22 cellular contexts compared by ENCODE assay signal in the genomic region with DNA sequence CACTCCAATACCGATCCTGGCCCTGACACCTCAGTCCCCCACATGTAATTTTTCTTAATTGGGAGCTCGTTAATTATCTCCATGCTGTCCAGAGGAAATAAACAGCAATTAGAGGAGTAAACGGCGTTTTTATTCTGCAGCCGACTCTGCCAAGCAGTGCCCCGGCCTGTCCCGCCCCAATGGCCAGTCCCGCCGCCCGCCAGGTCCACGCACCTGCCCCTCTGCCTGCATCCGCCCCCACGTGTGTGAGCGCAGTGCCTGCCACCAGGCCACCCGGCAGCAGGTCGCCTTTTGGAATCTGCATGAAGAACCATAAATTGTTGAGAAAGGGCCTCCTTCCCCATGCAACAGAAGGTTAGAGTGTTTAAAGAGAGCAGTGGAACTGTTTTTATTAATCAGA.
DNase-seq lines count a peak whose midpoint lies in the region; ATAC-seq and TF ChIP-seq lines count a peak whose summit lies in the region.
"Had no signal": no experiment of that assay in that cellular context is flagged by ENCODE, and none has a peak within 500 bp of the region (broad histone marks: within the 10 kb centered on the region; RNA-seq: fewer than 3 reads in every experiment).

No MANE protein-coding gene starts in this region.

- H3K27me3 Mint-ChIP-seq in progenitor cell of endocrine pancreas, result no peaks in the 10 kb centered on the region

- CTCF ChIA-PET in SK-N-SH (lab: Yijun Ruan, JAX), result interaction anchor here (1.0 kb wide), 1 partner anchor 55 kb away, joined by 3 read pairs; no protein-coding TSS in a partner anchor

- peaks cover 3% of the 10 kb centered on the region for H3K27me3 ChIP-seq in SK-N-SH (ENCODE audit: insufficient read depth)
- H3K27me3 ChIP-seq: BLaER1 treated with 17β-estradiol and CSF1 and Interleukin-3, amounts not matched to agents 10 nM and 100 nM had no signal

- no peaks in the 10 kb centered on the region for H3K4me1 Mint-ChIP-seq in progenitor cell of endocrine pancreas (ENCODE audit: low read depth)

- H3K4me1 ChIP-seq in SK-N-SH (ENCODE audit: control insufficient read depth in 1 of 2, insufficient read depth in 2 of 2, low read depth in 1 of 2, low read length in 1 of 2), result peaks cover 0 to 8% of the 10 kb centered on the region in 2 experiments; a peak in 2 of 4 replicates
- H3K4me1 ChIP-seq: SJSA1 had no signal

- H3K9ac ChIP-seq in SK-N-SH (no peak overlapping the region), SK-N-MC (ENCODE audit: insufficient read length) (no peak overlapping the region)
- H3K9ac ChIP-seq: BLaER1 treated with 17β-estradiol and CSF1 and Interleukin-3, amounts not matched to agents 10 nM and 100 nM; GM23248 had no signal

- H3K4me3 Mint-ChIP-seq in progenitor cell of endocrine pancreas (ENCODE audit: low read depth), result no peak overlapping the region
- H3K4me3 Mint-ChIP-seq: CD4-positive, alpha-beta T cell; H9 had no signal

- no peaks in the 10 kb centered on the region for H3K9me3 Mint-ChIP-seq in progenitor cell of endocrine pancreas (ENCODE audit: low read depth)
- H3K9me3 Mint-ChIP-seq: CD4-positive, alpha-beta T cell; H9 had no signal

- TF ChIP-seq EP300 in SK-N-SH (IDR thresholded peaks at IDR 0.05; ENCODE audit: borderline replicate concordance in 1 of 2, low read depth in 1 of 2, low read length in 1 of 2), result no peak

- H3K4me3 ChIP-seq in SK-N-SH (ENCODE audit: low read depth in 2 of 2, low read length in 1 of 2) (no peak overlapping the region), SK-N-MC (no peak overlapping the region)
- H3K4me3 ChIP-seq: BLaER1 treated with 17β-estradiol and CSF1 and Interleukin-3, amounts not matched to agents 10 nM and 100 nM; GM23248; PC-9; SJSA1 had no signal

- H3K79me2 ChIP-seq in SK-N-SH (ENCODE audit: insufficient read depth), result no peaks in the 10 kb centered on the region

- no peak for ATAC-seq in SK-N-SH treated with all-trans-retinoic acid at 6 μM for 48 hours
- peak; percentile 66 for ATAC-seq in left colon
- no peak for ATAC-seq in GM21619 (IDR thresholded peaks at IDR 0.05; ENCODE audit: unreplicated experiment)
- ATAC-seq: HepG2 had no signal

- no peak overlapping the region for H3K27ac ChIP-seq in SK-N-SH (ENCODE audit: low read depth in 2 of 2, low read length in 1 of 2)
- H3K27ac ChIP-seq in SK-N-MC, result peak overlapping the region; percentile 64; the same call in 1 of the 2 replicates
- H3K27ac ChIP-seq: BLaER1 treated with 17β-estradiol and CSF1 and Interleukin-3, amounts not matched to agents 10 nM and 100 nM; GM23248; PC-9; SJSA1 had no signal

- H3K36me3 Mint-ChIP-seq in progenitor cell of endocrine pancreas (ENCODE audit: insufficient read depth), result no peaks in the 10 kb centered on the region

- TF ChIP-seq CTCF in SK-N-SH (IDR thresholded peaks at IDR 0.05), result no peak
- no peak for TF ChIP-seq CTCF in progenitor cell of endocrine pancreas (IDR thresholded peaks at IDR 0.05; ENCODE audit: unreplicated experiment)

- WGBS in SK-N-SH (ENCODE audit: low lambda C conversion rate), result 55% methylated on average over 16 of the region's 16 CpGs

- POLR2A ChIA-PET in SK-N-SH (lab: Yijun Ruan, JAX), result no interaction called here

- H3F3A ChIP-seq in SK-N-SH (replicated peaks; ENCODE audit: insufficient read depth), result no peaks in the 10 kb centered on the region

- H3K9me3 ChIP-seq in SK-N-SH, result no peaks in the 10 kb centered on the region
- H3K9me3 ChIP-seq in SK-N-MC (ENCODE audit: low read depth, low read length), result no peaks in the 10 kb centered on the region
- H3K9me3 ChIP-seq: BLaER1 treated with 17β-estradiol and CSF1 and Interleukin-3, amounts not matched to agents 10 nM and 100 nM; SJSA1 had no signal

- H3K27ac Mint-ChIP-seq in progenitor cell of endocrine pancreas, result no peak overlapping the region
- H3K27ac Mint-ChIP-seq: CD4-positive, alpha-beta T cell had no signal

- no peak overlapping the region for H3K4me2 ChIP-seq in SK-N-SH
- H3K4me2 ChIP-seq: BLaER1 treated with 17β-estradiol and CSF1 and Interleukin-3, amounts not matched to agents 10 nM and 100 nM; PC-9 had no signal

- no peaks in the 10 kb centered on the region for H4K20me1 ChIP-seq in SK-N-SH (ENCODE audit: insufficient read depth)

- no peak for TF ChIP-seq RAD21 in SK-N-SH (IDR thresholded peaks at IDR 0.05; ENCODE audit: low read length)

- H3K36me3 ChIP-seq in SK-N-SH (replicated peaks in 1 of 2; ENCODE audit: control insufficient read depth in 1 of 2, insufficient read depth in 2 of 2, low read length in 1 of 2) (no peaks in the 10 kb centered on the region), SK-N-MC (ENCODE audit: insufficient read depth, low read length) (no peaks in the 10 kb centered on the region)
- H3K36me3 ChIP-seq: BLaER1 treated with 17β-estradiol and CSF1 and Interleukin-3, amounts not matched to agents 10 nM and 100 nM; SJSA1 had no signal

- peak; percentile 59 for DNase-seq in SK-N-SH
- DNase-seq in SK-N-MC (ENCODE audit: low read depth, low spot score), result no peak
- DNase-seq in left colon, result peak in 1 of 2 donors; percentile 27
- no peak for DNase-seq in activated T-cell treated with anti-CD3 and anti-CD28 coated beads for 4 hours
- no peak for DNase-seq in progenitor cell of endocrine pancreas (ENCODE audit: low spot score, unreplicated experiment)
- DNase-seq: AML-193; CD4-positive, alpha-beta T cell; DMS53; H9; Kasumi-1; NCI-H1092 treated with DMSO at 0.1 percent for 48 hours; NCI-H1694; NCI-H2029 treated with DMSO at 0.1 percent for 48 hours; PC-9; Right ventricle myocardium superior; SW 1271 had no signal

- H2AFZ ChIP-seq in SK-N-SH (ENCODE audit: low read depth), result no peak overlapping the region
- H2AFZ ChIP-seq: GM23248, PC-9 had no signal

- intact Hi-C loops in left colon (cut with DNase I, micrococcal nuclease), result no loop called here

- H3K9me2 ChIP-seq in SK-N-SH, result no peaks in the 10 kb centered on the region

TF ChIP-seq in SK-N-SH, 30 proteins besides CTCF, POLR2A, EP300 and RAD21:
- no peak for TF ChIP-seq EZH2phosphoT487 (IDR thresholded peaks at IDR 0.05; ENCODE audit: borderline replicate concordance, low read depth)
- no peak for TF ChIP-seq FOXM1 (IDR thresholded peaks at IDR 0.05; ENCODE audit: low read depth)
- TF ChIP-seq NRF1 (IDR thresholded peaks at IDR 0.05; ENCODE audit: low read depth, low read length), result no peak
- no peak for TF ChIP-seq GATA2 (CRISPR knock-in tag; IDR thresholded peaks at IDR 0.05)
- TF ChIP-seq MXI1 (IDR thresholded peaks at IDR 0.05; ENCODE audit: low read depth, low read length), result no peak
- TF ChIP-seq, protein P1, sequence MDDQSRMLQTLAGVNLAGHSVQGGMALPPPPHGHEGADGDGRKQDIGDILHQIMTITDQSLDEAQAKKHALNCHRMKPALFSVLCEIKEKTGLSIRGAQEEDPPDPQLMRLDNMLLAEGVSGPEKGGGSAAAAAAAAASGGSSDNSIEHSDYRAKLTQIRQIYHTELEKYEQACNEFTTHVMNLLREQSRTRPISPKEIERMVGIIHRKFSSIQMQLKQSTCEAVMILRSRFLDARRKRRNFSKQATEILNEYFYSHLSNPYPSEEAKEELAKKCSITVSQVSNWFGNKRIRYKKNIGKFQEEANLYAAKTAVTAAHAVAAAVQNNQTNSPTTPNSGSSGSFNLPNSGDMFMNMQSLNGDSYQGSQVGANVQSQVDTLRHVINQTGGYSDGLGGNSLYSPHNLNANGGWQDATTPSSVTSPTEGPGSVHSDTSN (IDR thresholded peaks at IDR 0.05), result no peak
- TF ChIP-seq RXRA (IDR thresholded peaks at IDR 0.05; ENCODE audit: borderline replicate concordance, low read depth), result no peak
- no peak for TF ChIP-seq TCF12 (IDR thresholded peaks at IDR 0.05)
- TF ChIP-seq FOSL2 (IDR thresholded peaks at IDR 0.05; ENCODE audit: borderline replicate concordance, low read depth), result no peak
- TF ChIP-seq, protein P2, sequence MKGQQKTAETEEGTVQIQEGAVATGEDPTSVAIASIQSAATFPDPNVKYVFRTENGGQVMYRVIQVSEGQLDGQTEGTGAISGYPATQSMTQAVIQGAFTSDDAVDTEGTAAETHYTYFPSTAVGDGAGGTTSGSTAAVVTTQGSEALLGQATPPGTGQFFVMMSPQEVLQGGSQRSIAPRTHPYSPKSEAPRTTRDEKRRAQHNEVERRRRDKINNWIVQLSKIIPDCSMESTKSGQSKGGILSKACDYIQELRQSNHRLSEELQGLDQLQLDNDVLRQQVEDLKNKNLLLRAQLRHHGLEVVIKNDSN (IDR thresholded peaks at IDR 0.05; ENCODE audit: borderline replicate concordance, low read depth), result no peak
- no peak for TF ChIP-seq RFX5 (IDR thresholded peaks at IDR 0.05; ENCODE audit: low read length)

TF ChIP-seq in SK-N-SH treated with all-trans-retinoic acid at 6 μM for 48 hours, 23 proteins besides CTCF, POLR2A, EP300 and RAD21 (continues in another document):
- no peak for TF ChIP-seq ISL1 (CRISPR knock-in tag; IDR thresholded peaks at IDR 0.05)
- no peak for TF ChIP-seq ZNF8 (CRISPR knock-in tag; IDR thresholded peaks at IDR 0.05)
- TF ChIP-seq ZFP3 (CRISPR knock-in tag; IDR thresholded peaks at IDR 0.05), result no peak
- no peak for TF ChIP-seq CSDC2 (CRISPR knock-in tag; IDR thresholded peaks at IDR 0.05)
- TF ChIP-seq, protein P3, sequence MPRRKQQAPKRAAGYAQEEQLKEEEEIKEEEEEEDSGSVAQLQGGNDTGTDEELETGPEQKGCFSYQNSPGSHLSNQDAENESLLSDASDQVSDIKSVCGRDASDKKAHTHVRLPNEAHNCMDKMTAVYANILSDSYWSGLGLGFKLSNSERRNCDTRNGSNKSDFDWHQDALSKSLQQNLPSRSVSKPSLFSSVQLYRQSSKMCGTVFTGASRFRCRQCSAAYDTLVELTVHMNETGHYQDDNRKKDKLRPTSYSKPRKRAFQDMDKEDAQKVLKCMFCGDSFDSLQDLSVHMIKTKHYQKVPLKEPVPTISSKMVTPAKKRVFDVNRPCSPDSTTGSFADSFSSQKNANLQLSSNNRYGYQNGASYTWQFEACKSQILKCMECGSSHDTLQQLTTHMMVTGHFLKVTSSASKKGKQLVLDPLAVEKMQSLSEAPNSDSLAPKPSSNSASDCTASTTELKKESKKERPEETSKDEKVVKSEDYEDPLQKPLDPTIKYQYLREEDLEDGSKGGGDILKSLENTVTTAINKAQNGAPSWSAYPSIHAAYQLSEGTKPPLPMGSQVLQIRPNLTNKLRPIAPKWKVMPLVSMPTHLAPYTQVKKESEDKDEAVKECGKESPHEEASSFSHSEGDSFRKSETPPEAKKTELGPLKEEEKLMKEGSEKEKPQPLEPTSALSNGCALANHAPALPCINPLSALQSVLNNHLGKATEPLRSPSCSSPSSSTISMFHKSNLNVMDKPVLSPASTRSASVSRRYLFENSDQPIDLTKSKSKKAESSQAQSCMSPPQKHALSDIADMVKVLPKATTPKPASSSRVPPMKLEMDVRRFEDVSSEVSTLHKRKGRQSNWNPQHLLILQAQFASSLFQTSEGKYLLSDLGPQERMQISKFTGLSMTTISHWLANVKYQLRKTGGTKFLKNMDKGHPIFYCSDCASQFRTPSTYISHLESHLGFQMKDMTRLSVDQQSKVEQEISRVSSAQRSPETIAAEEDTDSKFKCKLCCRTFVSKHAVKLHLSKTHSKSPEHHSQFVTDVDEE (CRISPR knock-in tag; IDR thresholded peaks at IDR 0.05), result no peak
